20 cellular contexts compared by ENCODE assay signal in the genomic region with DNA sequence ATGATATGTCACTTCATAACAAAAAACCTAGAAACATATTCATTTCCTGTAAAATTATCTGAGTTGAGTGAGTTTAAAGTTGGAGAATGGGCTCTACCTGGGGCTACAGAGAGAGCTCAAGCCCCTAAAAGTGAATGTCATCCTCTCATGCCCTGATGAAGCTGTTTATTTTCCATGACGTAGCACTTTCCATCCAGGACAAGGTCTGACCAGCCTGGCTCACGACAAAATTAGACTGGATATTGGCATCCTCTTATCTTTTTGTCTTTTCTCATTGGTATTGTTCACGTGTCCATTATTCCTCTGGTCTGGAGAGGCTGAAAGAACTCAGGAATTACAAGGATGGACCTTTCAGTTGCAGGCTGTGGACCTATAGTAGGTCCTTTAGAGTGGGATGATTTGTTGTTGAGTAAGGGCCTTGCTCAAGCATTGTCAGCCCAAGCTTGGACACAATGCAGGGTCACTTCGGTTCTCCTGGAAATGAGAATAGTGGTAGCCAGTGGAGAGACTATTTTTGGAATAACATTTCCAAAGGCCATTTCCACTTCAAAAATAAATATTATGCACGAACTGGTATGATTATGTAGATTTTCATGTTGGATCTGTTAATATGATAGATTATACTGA. TPM values are rescaled to one million over a fixed set of nuclear protein-coding genes. Genes with fewer than 3 reads are reported as not detected.
DNase-seq lines count a peak whose midpoint lies in the region; ATAC-seq, FAIRE-seq and TF ChIP-seq lines count a peak whose summit lies in the region.
"Had no signal": no experiment of that assay in that cellular context is flagged by ENCODE, and none has a peak within 500 bp of the region (broad histone marks: within the 10 kb centered on the region; RNA-seq: fewer than 3 reads in every experiment).

No MANE protein-coding gene starts in this region.

- no peaks in the 10 kb centered on the region for H3K79me2 ChIP-seq in K562 (ENCODE audit: control insufficient read depth, insufficient read depth, low read length)

- FAIRE-seq in K562 (lab: Jason Lieb, UNC): no peak
- FAIRE-seq: GM12891, H1, HTR-8/SVneo had no signal

- no peaks in the 10 kb centered on the region for H3K36me3 ChIP-seq in heart left ventricle
- no peaks in the 10 kb centered on the region for H3K36me3 ChIP-seq in left ventricle myocardium inferior
- H3K36me3 ChIP-seq in K562 (ENCODE audit: control insufficient read depth, insufficient read depth, low read length): no peaks in the 10 kb centered on the region
- no peaks in the 10 kb centered on the region for H3K36me3 ChIP-seq in liver (ENCODE audit: control insufficient read depth in 4 of 4, insufficient read depth in 3 of 4, low read depth in 1 of 4, low read length in 3 of 4)
- H3K36me3 ChIP-seq: BE2C, HAP-1 had no signal

- H3K9me1 ChIP-seq in K562 (ENCODE audit: control insufficient read depth, insufficient read depth, low read length): no peaks in the 10 kb centered on the region

- intact Hi-C loops in heart left ventricle (cut with DNase I): no loop called here
- intact Hi-C loops in left ventricle myocardium inferior (cut with micrococcal nuclease): no loop called here
- intact Hi-C loops in K562 (cut with micrococcal nuclease): no loop called here

- WGBS in heart left ventricle, 4 donors: 26 to 55% (median 39%) methylated on average over 5 of the region's 5 CpGs
- WGBS in K562 (ENCODE audit: insufficient coverage, low coverage, missing lambda C conversion rate): 0% methylated on average over 5 of the region's 5 CpGs
- WGBS in liver: 30% methylated on average over 5 of the region's 5 CpGs

- POLR2A ChIA-PET in K562 (lab: Yijun Ruan, JAX): no interaction called here

- no peak overlapping the region for H3K27ac ChIP-seq in heart left ventricle
- H3K27ac ChIP-seq in left ventricle myocardium inferior (replicated peaks): no peak overlapping the region
- no peak overlapping the region for H3K27ac ChIP-seq in K562 (ENCODE audit: extremely low read depth, low read depth, low read length)
- H3K27ac ChIP-seq in liver (ENCODE audit: low read depth in 1 of 2, low read length in 2 of 2): peak overlapping the region; percentile 87 to 95
- H3K27ac ChIP-seq: C4-2B had no signal

- H3K4me1 ChIP-seq in heart left ventricle (peaks cover 0 to 7% (median 0%) of the 10 kb centered on the region in 12 donors), left ventricle myocardium inferior (peaks cover 12% of the 10 kb centered on the region), K562 (replicated peaks in 1 of 2; ENCODE audit: control insufficient read depth in 2 of 2, insufficient read depth in 2 of 2, low read length in 2 of 2) (no peaks in the 10 kb centered on the region), liver (ENCODE audit: control insufficient read depth in 4 of 4, insufficient read depth in 4 of 4, low read length in 3 of 4) (peaks cover 13 to 45% (median 35%) of the 10 kb centered on the region in 4 donors)

- DNase-seq in heart left ventricle (no peak), left ventricle myocardium inferior (no peak), K562 (ENCODE audit: extremely low read depth in 1 of 4, low spot score in 3 of 4) (no peak), kidney tubule cell (ENCODE audit: low spot score) (no peak), HCEC 1CT (no peak)
- DNase-seq: BE2C; CD4-positive, alpha-beta memory T cell; DMS79; HFFc6; KBM-7 had no signal

- TF ChIP-seq CTCF in heart left ventricle (IDR thresholded peaks at IDR 0.05) (no peak), left ventricle myocardium inferior (IDR thresholded peaks at IDR 0.05; ENCODE audit: borderline replicate concordance) (no peak), K562 (IDR thresholded peaks at IDR 0.05 in 2 of 3, conservative IDR thresholded peaks at IDR 0.05 in 1 of 3; ENCODE audit: insufficient read depth in 2 of 3, low read depth in 1 of 3, low read length in 3 of 3) (no peak), liver (IDR thresholded peaks at IDR 0.05; ENCODE audit: low read depth, low read length, missing input control) (no peak)

- H3K9ac ChIP-seq in K562 (ENCODE audit: insufficient read depth in 1 of 2, low read depth in 2 of 2, low read length in 2 of 2) (no peak overlapping the region), liver (ENCODE audit: low read depth in 1 of 2, low read length in 2 of 2) (no peak overlapping the region)

- BruUV-seq in K562 (replicated peaks; lab: Mats Ljungman, UMichigan): no TSS peak

- ATAC-seq in heart left ventricle (peak in 3 of 4 donors; percentile 63 to 93 (median 86)), K562 (no peak), GM18511 (IDR thresholded peaks at IDR 0.05; ENCODE audit: unreplicated experiment) (no peak)

- H4K20me1 ChIP-seq in K562 (replicated peaks; ENCODE audit: control insufficient read depth, insufficient read depth, low read length): no peaks in the 10 kb centered on the region

- H3K27me3 ChIP-seq in heart left ventricle: no peaks in the 10 kb centered on the region
- no peaks in the 10 kb centered on the region for H3K27me3 ChIP-seq in left ventricle myocardium inferior (ENCODE audit: low read depth)
- H3K27me3 ChIP-seq in K562 (ENCODE audit: control insufficient read depth in 2 of 2, insufficient read depth in 2 of 2, low read length in 2 of 2): no peaks in the 10 kb centered on the region
- H3K27me3 ChIP-seq in liver (ENCODE audit: control insufficient read depth in 4 of 4, insufficient read depth in 4 of 4, low read length in 3 of 4): no peaks in the 10 kb centered on the region
- H3K27me3 ChIP-seq: BE2C had no signal

- no peak overlapping the region for H2AFZ ChIP-seq in K562 (ENCODE audit: low read depth, low read length)

- no peak for TF ChIP-seq POLR2A in heart left ventricle (IDR thresholded peaks at IDR 0.05)
- no peak for TF ChIP-seq POLR2A in K562 (conservative IDR thresholded peaks at IDR 0.05)

- CTCF ChIA-PET in K562 (lab: Yijun Ruan, JAX; ENCODE audit: low intra/inter-chr PET ratio): no interaction called here

- TF ChIP-seq RAD21 in K562 (CRISPR knock-in tag; conservative IDR thresholded peaks at IDR 0.05 in 1 of 2, IDR thresholded peaks at IDR 0.05 in 1 of 2) (no peak), liver (IDR thresholded peaks at IDR 0.05) (peak; percentile 21 to 35)

- TF ChIP-seq EP300 in K562 (IDR thresholded peaks at IDR 0.05; ENCODE audit: low read length): no peak

- in situ Hi-C loops in K562 (cut with MboI): no loop called here

- H3K4me2 ChIP-seq in K562 (ENCODE audit: insufficient read depth, low read length): no peak overlapping the region

- H3K4me3 ChIP-seq in heart left ventricle (no peak overlapping the region), left ventricle myocardium inferior (no peak overlapping the region), K562 (no peak overlapping the region), liver (ENCODE audit: low read depth in 1 of 3, low read length in 3 of 3) (no peak overlapping the region)
- H3K4me3 ChIP-seq: HAP-1 had no signal

- H3K9me3 ChIP-seq in heart left ventricle (no peaks in the 10 kb centered on the region), left ventricle myocardium inferior (replicated peaks) (no peaks in the 10 kb centered on the region), K562 (replicated peaks; ENCODE audit: control insufficient read depth, insufficient read depth, low read depth, low read length) (no peaks in the 10 kb centered on the region), liver (ENCODE audit: control insufficient read depth in 4 of 4, low read length in 3 of 4) (no peaks in the 10 kb centered on the region)
- H3K9me3 ChIP-seq: BE2C, HAP-1 had no signal

RNA-seq across cellular contexts. Expression of a gene that starts 24.4 kb away (rescaled TPM):
- total RNA-seq in heart left ventricle (under 1 TPM in 2 of 9 donors, not detected in 7; 0.05 to 0.08 TPM), left ventricle myocardium inferior (not detected), K562 (2014; rRNA removed) (0.04 and 0.09 TPM in 2 replicates), K562 (2014; rRNA removed; fragmentation: Illumina TruSeq; extraction: Trizol) (0.16 and 0.22 TPM in 2 replicates), K562 (2015; rRNA removed; fragmentation: Illumina TruSeq; extraction: Trizol) (0.18 and 0.19 TPM in 2 replicates), K562 (2021) (0.07 and 0.11 TPM in 2 replicates), liver (under 1 TPM; 0.59 to 0.75 TPM)
- polyA plus RNA-seq in heart left ventricle (not detected), K562 (2011; rRNA removed) (0.01 TPM in 1 of 2 replicates, not detected in the other), K562 (2014; fragmentation: Illumina TruSeq; extraction: Trizol) (0.06 and 0.10 TPM in 2 replicates), K562 (2014; fragmentation: Nextera tagmentation; extraction: Ambion mirVana) (under 1 TPM; 0.01 to 0.04 TPM), K562 (2014; rRNA removed) (not detected in 2 replicates), liver (under 1 TPM; 0.09 to 0.25 TPM)
- total RNA-seq in K562 (2011; cell fraction: chromatin; rRNA removed; ENCODE audit: low replicate concordance): 0.40 TPM in 1 of 2 replicates, not detected in the other
- not detected in 2 replicates for total RNA-seq in K562 (2011; cell fraction: nucleolus; rRNA removed)
- total RNA-seq in K562 (2011; cell fraction: nucleoplasm; rRNA removed): 0.15 TPM in 2 replicates
- polyA plus RNA-seq in K562 (2011; cell fraction: cytosol; rRNA removed): 0.01 TPM in 1 of 2 replicates, not detected in the other
- polyA plus RNA-seq in K562 (2011; cell fraction: nucleus; rRNA removed): 0.03 TPM in 1 of 2 replicates, not detected in the other
- polyA plus RNA-seq in K562 (2012): 0.08 and 0.22 TPM in 2 replicates
- polyA minus RNA-seq in K562 (2011; rRNA and poly(A)+ RNA removed): 0.04 and 0.06 TPM in 2 replicates
- not detected in 2 replicates for polyA minus RNA-seq in K562 (2011; cell fraction: cytosol; rRNA and poly(A)+ RNA removed)
- 0.13 and 0.22 TPM in 2 replicates for polyA minus RNA-seq in K562 (2011; cell fraction: nucleus; rRNA and poly(A)+ RNA removed)
- total RNA-seq: A172, G401, H1, HFFc6 had no signal
- polyA plus RNA-seq: AG04450, H1 had no signal

RNA-seq across cellular contexts. Expression of a gene that starts 55.5 kb away (rescaled TPM):
- total RNA-seq in heart left ventricle (10 to 100 TPM in 6 of 9 donors, 1 to 10 TPM in 3; 4.3 to 55.6 (median 11.9) TPM), left ventricle myocardium inferior (9.1 TPM), K562 (2014; rRNA removed) (not detected in 2 replicates), K562 (2014; rRNA removed; fragmentation: Illumina TruSeq; extraction: Trizol) (not detected in 2 replicates), K562 (2015; rRNA removed; fragmentation: Illumina TruSeq; extraction: Trizol) (not detected in 2 replicates), K562 (2021) (0.73 and 1.4 TPM in 2 replicates), liver (1,000 to 10,000 TPM; 2,357 to 2,949 TPM)
- polyA plus RNA-seq in heart left ventricle (1 to 10 TPM in 1 of 2 donors, under 1 TPM in 1; 0.72 to 2.3 TPM), K562 (2011; rRNA removed) (0.01 TPM in 1 of 2 replicates, not detected in the other), K562 (2014; fragmentation: Illumina TruSeq; extraction: Trizol) (not detected in 2 replicates), K562 (2014; fragmentation: Nextera tagmentation; extraction: Ambion mirVana) (not detected), K562 (2014; rRNA removed) (not detected in 2 replicates), liver (100 to 1,000 TPM; 431 to 570 TPM)
- total RNA-seq in K562 (2011; cell fraction: chromatin; rRNA removed; ENCODE audit: low replicate concordance): not detected in 2 replicates
- total RNA-seq in K562 (2011; cell fraction: nucleolus; rRNA removed): not detected in 2 replicates
- not detected in 2 replicates for total RNA-seq in K562 (2011; cell fraction: nucleoplasm; rRNA removed)
- not detected in 2 replicates for polyA plus RNA-seq in K562 (2011; cell fraction: cytosol; rRNA removed)
- polyA plus RNA-seq in K562 (2011; cell fraction: nucleus; rRNA removed): 0.01 TPM in 1 of 2 replicates, not detected in the other
- polyA plus RNA-seq in K562 (2012): not detected in 2 replicates
- under 0.01 and 0.06 TPM in 2 replicates for polyA minus RNA-seq in K562 (2011; rRNA and poly(A)+ RNA removed)
- 0.10 and 18.8 TPM in 2 replicates for polyA minus RNA-seq in K562 (2011; cell fraction: cytosol; rRNA and poly(A)+ RNA removed)
- not detected in 2 replicates for polyA minus RNA-seq in K562 (2011; cell fraction: nucleus; rRNA and poly(A)+ RNA removed)
- total RNA-seq: A172; CD4-positive, alpha-beta memory T cell; G401; HFFc6 had no signal
- polyA plus RNA-seq: CD4-positive, alpha-beta memory T cell had no signal

Comparison
In these comparisons a context has a peak if more than half of its experiments do, and no peak if none do; other contexts are left out.
1. ATAC-seq: peak in heart left ventricle (3 of 4); none in K562 (single experiment) and GM18511 (single experiment).
2. H3K27ac ChIP-seq: peak in liver (2 of 2); none in heart left ventricle (0 of 12), left ventricle myocardium inferior (single experiment) and K562 (single experiment).
3. RNA of a gene that starts 55.5 kb away (total RNA-seq): 2,357 to 2,949 TPM in liver; 4.3 to 55.6 TPM in heart left ventricle, 9.1 TPM in left ventricle myocardium inferior (single experiment) and 0.73 to 1.4 TPM in K562; every median in the first group is over 10 times any median in the second.